ENCODE assay signal across 1 cellular context in genomic region chr2:43000242-43001054, GRCh38.
TF ChIP-seq lines count a peak whose summit lies in the region.

No MANE protein-coding gene starts in this region.

TF ChIP-seq in GM23338, 12 proteins besides CTCF, POLR2A, EP300 and RAD21 (continued from another document):
- no peak for TF ChIP-seq ZNF462 (CRISPR knock-in tag; IDR thresholded peaks at IDR 0.05)
- TF ChIP-seq, protein P1, sequence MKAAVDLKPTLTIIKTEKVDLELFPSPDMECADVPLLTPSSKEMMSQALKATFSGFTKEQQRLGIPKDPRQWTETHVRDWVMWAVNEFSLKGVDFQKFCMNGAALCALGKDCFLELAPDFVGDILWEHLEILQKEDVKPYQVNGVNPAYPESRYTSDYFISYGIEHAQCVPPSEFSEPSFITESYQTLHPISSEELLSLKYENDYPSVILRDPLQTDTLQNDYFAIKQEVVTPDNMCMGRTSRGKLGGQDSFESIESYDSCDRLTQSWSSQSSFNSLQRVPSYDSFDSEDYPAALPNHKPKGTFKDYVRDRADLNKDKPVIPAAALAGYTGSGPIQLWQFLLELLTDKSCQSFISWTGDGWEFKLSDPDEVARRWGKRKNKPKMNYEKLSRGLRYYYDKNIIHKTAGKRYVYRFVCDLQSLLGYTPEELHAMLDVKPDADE (IDR thresholded peaks at IDR 0.05), result no peak
- TF ChIP-seq POLR2AphosphoS5 (IDR thresholded peaks at IDR 0.05; ENCODE audit: low read depth), result no peak
